27 cellular contexts compared by ENCODE assay signal in the genomic region with DNA sequence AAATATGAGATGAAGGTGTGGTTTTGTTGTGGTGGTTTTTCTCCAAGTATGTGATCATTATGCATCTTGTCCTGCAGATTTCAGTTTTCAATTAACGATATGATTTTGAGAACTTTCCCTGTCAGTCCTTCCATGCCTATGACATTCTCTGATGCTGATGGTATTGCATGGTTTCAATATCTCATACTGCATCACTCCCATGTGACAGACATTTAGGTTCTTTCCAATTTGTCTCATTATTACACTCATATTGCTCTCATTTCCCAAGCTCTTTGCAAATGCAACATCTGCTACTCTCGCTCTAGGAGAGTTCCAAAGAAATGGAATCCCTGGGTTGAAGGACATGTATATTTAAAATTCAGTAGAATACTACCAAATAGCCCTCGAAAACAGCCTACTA.
"Had no signal": no experiment of that assay in that cellular context is flagged by ENCODE, and none has a peak within 500 bp of the region (broad histone marks: within the 10 kb centered on the region; RNA-seq: fewer than 3 reads in every experiment).

No MANE protein-coding gene starts in this region.

- FAIRE-seq: colon, frontal cortex had no signal

- H3K4me3 Mint-ChIP-seq: activated CD8-positive, alpha-beta T cell treated with anti-CD3 and anti-CD28 coated beads for 36 hours; activated naive CD4-positive, alpha-beta T cell treated with anti-CD3 and anti-CD28 coated beads for 36 hours; activated naive CD4-positive, alpha-beta T cell treated with anti-CD3 and anti-CD28 coated beads, Interleukin-2, amount 50 U/mL, for 24 hours; activated naive CD8-positive, alpha-beta T cell treated with anti-CD3 and anti-CD28 coated beads, Interleukin-2, amount 10 ng/mL, durations not matched to agents 7 days and 5 days; activated T-cell treated with anti-CD3 and anti-CD28 coated beads, Interleukin-2, amount 50 U/mL, for 4 hours; activated T-helper 17 cell treated with anti-CD3 and anti-CD28 coated beads, Interleukin-2, amount 50 U/mL, for 72 hours; effector memory CD8-positive, alpha-beta T cell had no signal

- H3K27me3 Mint-ChIP-seq: activated CD8-positive, alpha-beta T cell treated with anti-CD3 and anti-CD28 coated beads for 36 hours; activated T-helper 17 cell treated with anti-CD3 and anti-CD28 coated beads, Interleukin-2, amount 50 U/mL, for 72 hours had no signal

- H3K36me3 ChIP-seq: ascending aorta, esophagus squamous epithelium had no signal

- DNase-seq: activated CD4-positive, alpha-beta T cell treated with anti-CD3 and anti-CD28 coated beads for 48 hours; activated CD4-positive, alpha-beta T cell treated with anti-CD3 and anti-CD28 coated beads, Interleukin-2, amount 50 U/mL, for 1 hour; activated CD4-positive, alpha-beta T cell treated with anti-CD3 and anti-CD28 coated beads, Interleukin-2, amount 50 U/mL, for 48 hours; activated CD4-positive, CD25-positive, alpha-beta regulatory T cell; activated CD4-positive, CD25-positive, alpha-beta regulatory T cell treated with anti-CD3 and anti-CD28 coated beads, Interleukin-2, amount 50 U/mL, for 72 hours; activated CD8-positive, alpha-beta T cell treated with anti-CD3 and anti-CD28 coated beads for 36 hours; activated effector memory CD4-positive, alpha-beta T cell treated with Interleukin-2 at 50 U/mL for 16 hours; activated naive CD4-positive, alpha-beta T cell treated with anti-CD3 and anti-CD28 coated beads for 36 hours; activated naive CD8-positive, alpha-beta T cell treated with anti-CD3 and anti-CD28 coated beads, Interleukin-2, amount 10 ng/mL, durations not matched to agents 7 days and 5 days; activated T-cell treated with anti-CD3 and anti-CD28 coated beads, Interleukin-2, amount 50 U/mL, for 4 hours; caudate nucleus; cortex of kidney; dermis blood vessel endothelial cell; effector CD4-positive, alpha-beta T cell; effector memory CD8-positive, alpha-beta T cell; erythroblast; esophagus squamous epithelium; foreskin fibroblast; head of caudate nucleus; hippocampal formation; T-helper 1 cell; T-helper 2 cell had no signal

- H3K4me1 ChIP-seq: ascending aorta, esophagus squamous epithelium had no signal

- H3K27ac Mint-ChIP-seq: activated CD8-positive, alpha-beta T cell treated with anti-CD3 and anti-CD28 coated beads for 36 hours; activated naive CD4-positive, alpha-beta T cell treated with anti-CD3 and anti-CD28 coated beads for 36 hours; activated naive CD4-positive, alpha-beta T cell treated with anti-CD3 and anti-CD28 coated beads, Interleukin-2, amount 50 U/mL, for 24 hours; activated naive CD8-positive, alpha-beta T cell treated with anti-CD3 and anti-CD28 coated beads, Interleukin-2, amount 10 ng/mL, durations not matched to agents 7 days and 5 days; activated T-helper 17 cell treated with anti-CD3 and anti-CD28 coated beads, Interleukin-2, amount 50 U/mL, for 72 hours had no signal

- H3K4me1 Mint-ChIP-seq: activated T-helper 17 cell treated with anti-CD3 and anti-CD28 coated beads, Interleukin-2, amount 50 U/mL, for 72 hours had no signal

- H3K36me3 Mint-ChIP-seq: activated naive CD8-positive, alpha-beta T cell treated with anti-CD3 and anti-CD28 coated beads, Interleukin-2, amount 10 ng/mL, durations not matched to agents 7 days and 5 days had no signal

- H3K9me3 ChIP-seq: esophagus squamous epithelium had no signal

- H3K27ac ChIP-seq: ascending aorta, esophagus squamous epithelium had no signal

- H3K4me3 ChIP-seq: ascending aorta, esophagus squamous epithelium had no signal

- H3K27me3 ChIP-seq: ascending aorta, esophagus squamous epithelium had no signal
